In the genomic region with DNA sequence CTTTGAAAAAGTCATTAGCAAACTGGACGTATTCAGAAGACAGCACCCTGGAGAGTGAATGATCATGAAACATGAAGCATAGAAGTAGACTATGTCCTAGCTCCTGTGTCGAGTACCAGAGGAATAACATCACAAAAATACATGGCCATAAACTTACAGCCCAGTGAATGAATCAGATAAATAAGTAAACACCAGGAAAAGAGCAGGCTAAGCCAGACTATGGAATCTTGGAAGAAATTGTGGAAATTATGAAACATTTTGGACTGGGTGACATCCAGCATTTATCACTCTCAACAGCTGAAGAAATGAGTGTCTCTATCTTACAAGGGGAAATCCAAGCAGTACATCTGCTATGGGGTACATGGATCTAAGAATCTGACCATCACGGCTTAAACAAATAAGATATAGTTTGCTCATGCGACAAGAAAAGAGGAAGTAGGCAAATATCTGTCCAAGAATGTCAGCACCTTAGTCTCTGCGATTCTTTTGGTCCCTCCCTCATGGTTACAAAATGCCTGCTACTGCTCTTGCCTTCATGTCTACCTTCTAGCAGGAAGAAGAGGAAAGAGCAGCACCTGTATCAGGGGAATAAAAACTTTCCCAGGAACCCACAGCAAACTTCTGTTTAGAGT, we compare ENCODE assay signal across 2 cellular contexts.
TF ChIP-seq lines count a peak whose summit lies in the region.

No MANE protein-coding gene starts in this region.

TF ChIP-seq in GM23338, 12 proteins besides CTCF, POLR2A, EP300 and RAD21 (continued from another document):
- no peak for TF ChIP-seq REST (IDR thresholded peaks at IDR 0.05; ENCODE audit: unreplicated experiment)
TF ChIP-seq in GM23338: peak in this region for 0.

TF ChIP-seq in SK-N-SH treated with all-trans-retinoic acid at 6 μM for 48 hours, 23 proteins besides CTCF, POLR2A, EP300 and RAD21 (continued from another document):
- TF ChIP-seq TSHZ2 (CRISPR knock-in tag; IDR thresholded peaks at IDR 0.05): no peak
